In the genomic region with DNA sequence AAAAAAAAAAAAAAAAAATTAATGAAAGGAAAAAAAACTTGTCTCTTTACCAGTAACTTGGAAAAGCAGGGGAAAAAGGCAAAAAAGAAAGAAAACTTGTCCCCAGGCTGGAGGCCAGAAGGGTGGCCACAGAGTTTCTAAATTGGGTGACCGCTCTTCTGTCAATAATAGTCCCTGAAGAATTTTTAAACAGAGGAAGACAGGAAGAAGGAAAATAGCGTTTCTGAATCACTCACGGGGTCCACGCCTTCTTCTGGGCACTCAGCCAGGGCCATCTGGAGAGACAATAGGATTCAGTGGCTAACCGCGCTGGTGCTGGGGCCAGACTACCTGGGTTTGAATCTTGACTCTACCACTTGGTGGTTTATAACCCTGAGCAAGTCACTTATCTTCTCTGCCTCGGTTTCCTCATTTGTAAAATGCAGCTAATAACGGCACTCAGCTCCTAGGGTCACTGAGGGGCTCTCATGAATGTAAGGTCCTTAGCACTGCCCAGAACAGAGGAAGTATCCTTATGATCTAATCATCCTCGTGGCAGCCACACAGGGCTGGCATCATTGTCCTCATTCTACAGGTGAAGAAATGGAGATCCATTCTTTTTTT, we compare ENCODE assay signal across 1 cellular context.
TF ChIP-seq lines count a peak whose summit lies in the region.

No MANE protein-coding gene starts in this region.

TF ChIP-seq in HEK293, 187 proteins besides CTCF, POLR2A, EP300 and RAD21 (continued from another document):
- TF ChIP-seq, protein P1, sequence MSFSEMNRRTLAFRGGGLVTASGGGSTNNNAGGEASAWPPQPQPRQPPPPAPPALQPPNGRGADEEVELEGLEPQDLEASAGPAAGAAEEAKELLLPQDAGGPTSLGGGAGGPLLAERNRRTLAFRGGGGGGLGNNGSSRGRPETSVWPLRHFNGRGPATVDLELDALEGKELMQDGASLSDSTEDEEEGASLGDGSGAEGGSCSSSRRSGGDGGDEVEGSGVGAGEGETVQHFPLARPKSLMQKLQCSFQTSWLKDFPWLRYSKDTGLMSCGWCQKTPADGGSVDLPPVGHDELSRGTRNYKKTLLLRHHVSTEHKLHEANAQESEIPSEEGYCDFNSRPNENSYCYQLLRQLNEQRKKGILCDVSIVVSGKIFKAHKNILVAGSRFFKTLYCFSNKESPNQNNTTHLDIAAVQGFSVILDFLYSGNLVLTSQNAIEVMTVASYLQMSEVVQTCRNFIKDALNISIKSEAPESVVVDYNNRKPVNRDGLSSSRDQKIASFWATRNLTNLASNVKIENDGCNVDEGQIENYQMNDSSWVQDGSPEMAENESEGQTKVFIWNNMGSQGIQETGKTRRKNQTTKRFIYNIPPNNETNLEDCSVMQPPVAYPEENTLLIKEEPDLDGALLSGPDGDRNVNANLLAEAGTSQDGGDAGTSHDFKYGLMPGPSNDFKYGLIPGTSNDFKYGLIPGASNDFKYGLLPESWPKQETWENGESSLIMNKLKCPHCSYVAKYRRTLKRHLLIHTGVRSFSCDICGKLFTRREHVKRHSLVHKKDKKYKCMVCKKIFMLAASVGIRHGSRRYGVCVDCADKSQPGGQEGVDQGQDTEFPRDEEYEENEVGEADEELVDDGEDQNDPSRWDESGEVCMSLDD (tag by site-specific recombination; IDR thresholded peaks at IDR 0.05) = no peak
- TF ChIP-seq ZNF660 (tag by site-specific recombination; IDR thresholded peaks at IDR 0.05) = no peak
- peak; percentile 26; the same call in 1 of the 2 replicates for TF ChIP-seq ZEB2 (tag by site-specific recombination; IDR thresholded peaks at IDR 0.05)
- TF ChIP-seq, protein P2, sequence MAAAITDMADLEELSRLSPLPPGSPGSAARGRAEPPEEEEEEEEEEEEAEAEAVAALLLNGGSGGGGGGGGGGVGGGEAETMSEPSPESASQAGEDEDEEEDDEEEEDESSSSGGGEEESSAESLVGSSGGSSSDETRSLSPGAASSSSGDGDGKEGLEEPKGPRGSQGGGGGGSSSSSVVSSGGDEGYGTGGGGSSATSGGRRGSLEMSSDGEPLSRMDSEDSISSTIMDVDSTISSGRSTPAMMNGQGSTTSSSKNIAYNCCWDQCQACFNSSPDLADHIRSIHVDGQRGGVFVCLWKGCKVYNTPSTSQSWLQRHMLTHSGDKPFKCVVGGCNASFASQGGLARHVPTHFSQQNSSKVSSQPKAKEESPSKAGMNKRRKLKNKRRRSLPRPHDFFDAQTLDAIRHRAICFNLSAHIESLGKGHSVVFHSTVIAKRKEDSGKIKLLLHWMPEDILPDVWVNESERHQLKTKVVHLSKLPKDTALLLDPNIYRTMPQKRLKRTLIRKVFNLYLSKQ (tag by site-specific recombination; IDR thresholded peaks at IDR 0.05; ENCODE audit: borderline replicate concordance) = no peak
- TF ChIP-seq, protein P3, sequence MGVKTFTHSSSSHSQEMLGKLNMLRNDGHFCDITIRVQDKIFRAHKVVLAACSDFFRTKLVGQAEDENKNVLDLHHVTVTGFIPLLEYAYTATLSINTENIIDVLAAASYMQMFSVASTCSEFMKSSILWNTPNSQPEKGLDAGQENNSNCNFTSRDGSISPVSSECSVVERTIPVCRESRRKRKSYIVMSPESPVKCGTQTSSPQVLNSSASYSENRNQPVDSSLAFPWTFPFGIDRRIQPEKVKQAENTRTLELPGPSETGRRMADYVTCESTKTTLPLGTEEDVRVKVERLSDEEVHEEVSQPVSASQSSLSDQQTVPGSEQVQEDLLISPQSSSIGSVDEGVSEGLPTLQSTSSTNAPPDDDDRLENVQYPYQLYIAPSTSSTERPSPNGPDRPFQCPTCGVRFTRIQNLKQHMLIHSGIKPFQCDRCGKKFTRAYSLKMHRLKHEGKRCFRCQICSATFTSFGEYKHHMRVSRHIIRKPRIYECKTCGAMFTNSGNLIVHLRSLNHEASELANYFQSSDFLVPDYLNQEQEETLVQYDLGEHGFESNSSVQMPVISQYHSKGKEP (tag by site-specific recombination; IDR thresholded peaks at IDR 0.05) = no peak
- no peak for TF ChIP-seq ZNF624 (tag by site-specific recombination; IDR thresholded peaks at IDR 0.05)
- no peak for TF ChIP-seq ZNF600 (tag by site-specific recombination; IDR thresholded peaks at IDR 0.05)
- peak; percentile 60 for TF ChIP-seq OSR2 (tag by site-specific recombination; IDR thresholded peaks at IDR 0.05)
- TF ChIP-seq ZNF837 (tag by site-specific recombination; IDR thresholded peaks at IDR 0.05) = no peak
- TF ChIP-seq, protein P4, sequence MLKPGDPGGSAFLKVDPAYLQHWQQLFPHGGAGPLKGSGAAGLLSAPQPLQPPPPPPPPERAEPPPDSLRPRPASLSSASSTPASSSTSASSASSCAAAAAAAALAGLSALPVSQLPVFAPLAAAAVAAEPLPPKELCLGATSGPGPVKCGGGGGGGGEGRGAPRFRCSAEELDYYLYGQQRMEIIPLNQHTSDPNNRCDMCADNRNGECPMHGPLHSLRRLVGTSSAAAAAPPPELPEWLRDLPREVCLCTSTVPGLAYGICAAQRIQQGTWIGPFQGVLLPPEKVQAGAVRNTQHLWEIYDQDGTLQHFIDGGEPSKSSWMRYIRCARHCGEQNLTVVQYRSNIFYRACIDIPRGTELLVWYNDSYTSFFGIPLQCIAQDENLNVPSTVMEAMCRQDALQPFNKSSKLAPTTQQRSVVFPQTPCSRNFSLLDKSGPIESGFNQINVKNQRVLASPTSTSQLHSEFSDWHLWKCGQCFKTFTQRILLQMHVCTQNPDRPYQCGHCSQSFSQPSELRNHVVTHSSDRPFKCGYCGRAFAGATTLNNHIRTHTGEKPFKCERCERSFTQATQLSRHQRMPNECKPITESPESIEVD (tag by site-specific recombination; IDR thresholded peaks at IDR 0.05) = peak; percentile 65; the same call in 1 of the 2 replicates
- TF ChIP-seq ZBTB21 (tag by site-specific recombination; IDR thresholded peaks at IDR 0.05) = no peak
- TF ChIP-seq, protein P5, sequence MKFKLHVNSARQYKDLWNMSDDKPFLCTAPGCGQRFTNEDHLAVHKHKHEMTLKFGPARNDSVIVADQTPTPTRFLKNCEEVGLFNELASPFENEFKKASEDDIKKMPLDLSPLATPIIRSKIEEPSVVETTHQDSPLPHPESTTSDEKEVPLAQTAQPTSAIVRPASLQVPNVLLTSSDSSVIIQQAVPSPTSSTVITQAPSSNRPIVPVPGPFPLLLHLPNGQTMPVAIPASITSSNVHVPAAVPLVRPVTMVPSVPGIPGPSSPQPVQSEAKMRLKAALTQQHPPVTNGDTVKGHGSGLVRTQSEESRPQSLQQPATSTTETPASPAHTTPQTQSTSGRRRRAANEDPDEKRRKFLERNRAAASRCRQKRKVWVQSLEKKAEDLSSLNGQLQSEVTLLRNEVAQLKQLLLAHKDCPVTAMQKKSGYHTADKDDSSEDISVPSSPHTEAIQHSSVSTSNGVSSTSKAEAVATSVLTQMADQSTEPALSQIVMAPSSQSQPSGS (tag by site-specific recombination; IDR thresholded peaks at IDR 0.05; ENCODE audit: low read depth) = no peak
- TF ChIP-seq ZNF548 (tag by site-specific recombination; IDR thresholded peaks at IDR 0.05) = no peak
- no peak for TF ChIP-seq ZNF571 (tag by site-specific recombination; IDR thresholded peaks at IDR 0.05)
- TF ChIP-seq, protein P6, sequence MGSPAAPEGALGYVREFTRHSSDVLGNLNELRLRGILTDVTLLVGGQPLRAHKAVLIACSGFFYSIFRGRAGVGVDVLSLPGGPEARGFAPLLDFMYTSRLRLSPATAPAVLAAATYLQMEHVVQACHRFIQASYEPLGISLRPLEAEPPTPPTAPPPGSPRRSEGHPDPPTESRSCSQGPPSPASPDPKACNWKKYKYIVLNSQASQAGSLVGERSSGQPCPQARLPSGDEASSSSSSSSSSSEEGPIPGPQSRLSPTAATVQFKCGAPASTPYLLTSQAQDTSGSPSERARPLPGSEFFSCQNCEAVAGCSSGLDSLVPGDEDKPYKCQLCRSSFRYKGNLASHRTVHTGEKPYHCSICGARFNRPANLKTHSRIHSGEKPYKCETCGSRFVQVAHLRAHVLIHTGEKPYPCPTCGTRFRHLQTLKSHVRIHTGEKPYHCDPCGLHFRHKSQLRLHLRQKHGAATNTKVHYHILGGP (tag by site-specific recombination; IDR thresholded peaks at IDR 0.05) = no peak
- no peak for TF ChIP-seq ZNF248 (tag by site-specific recombination; IDR thresholded peaks at IDR 0.05)
- no peak for TF ChIP-seq ZNF792 (tag by site-specific recombination; IDR thresholded peaks at IDR 0.05)
- peak; percentile 78 for TF ChIP-seq KLF9 (tag by site-specific recombination; IDR thresholded peaks at IDR 0.05; ENCODE audit: low read depth)
- TF ChIP-seq, protein P7, sequence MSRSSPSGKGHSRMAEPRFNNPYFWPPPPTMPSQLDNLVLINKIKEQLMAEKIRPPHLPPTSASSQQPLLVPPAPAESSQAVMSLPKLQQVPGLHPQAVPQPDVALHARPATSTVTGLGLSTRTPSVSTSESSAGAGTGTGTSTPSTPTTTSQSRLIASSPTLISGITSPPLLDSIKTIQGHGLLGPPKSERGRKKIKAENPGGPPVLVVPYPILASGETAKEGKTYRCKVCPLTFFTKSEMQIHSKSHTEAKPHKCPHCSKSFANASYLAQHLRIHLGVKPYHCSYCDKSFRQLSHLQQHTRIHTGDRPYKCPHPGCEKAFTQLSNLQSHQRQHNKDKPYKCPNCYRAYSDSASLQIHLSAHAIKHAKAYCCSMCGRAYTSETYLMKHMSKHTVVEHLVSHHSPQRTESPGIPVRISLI (tag by site-specific recombination; IDR thresholded peaks at IDR 0.05) = peak; percentile 92
- TF ChIP-seq SCRT2 (tag by site-specific recombination; IDR thresholded peaks at IDR 0.05) = peak; percentile 53; the same call in 1 of the 2 replicates
- no peak for TF ChIP-seq ZNF169 (tag by site-specific recombination; IDR thresholded peaks at IDR 0.05)
- TF ChIP-seq, protein P8, sequence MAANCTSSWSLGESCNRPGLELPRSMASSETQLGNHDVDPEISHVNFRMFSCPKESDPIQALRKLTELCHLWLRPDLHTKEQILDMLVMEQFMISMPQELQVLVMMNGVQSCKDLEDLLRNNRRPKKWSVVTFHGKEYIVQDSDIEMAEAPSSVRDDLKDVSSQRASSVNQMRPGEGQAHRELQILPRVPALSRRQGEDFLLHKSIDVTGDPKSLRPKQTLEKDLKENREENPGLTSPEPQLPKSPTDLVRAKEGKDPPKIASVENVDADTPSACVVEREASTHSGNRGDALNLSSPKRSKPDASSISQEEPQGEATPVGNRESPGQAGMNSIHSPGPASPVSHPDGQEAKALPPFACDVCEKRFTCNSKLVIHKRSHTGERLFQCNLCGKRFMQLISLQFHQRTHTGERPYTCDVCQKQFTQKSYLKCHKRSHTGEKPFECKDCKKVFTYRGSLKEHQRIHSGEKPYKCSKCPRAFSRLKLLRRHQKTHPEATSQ (tag by site-specific recombination; IDR thresholded peaks at IDR 0.05) = no peak
- no peak for TF ChIP-seq REPIN1 (tag by site-specific recombination; IDR thresholded peaks at IDR 0.05; ENCODE audit: low read depth)
- TF ChIP-seq, protein P9, sequence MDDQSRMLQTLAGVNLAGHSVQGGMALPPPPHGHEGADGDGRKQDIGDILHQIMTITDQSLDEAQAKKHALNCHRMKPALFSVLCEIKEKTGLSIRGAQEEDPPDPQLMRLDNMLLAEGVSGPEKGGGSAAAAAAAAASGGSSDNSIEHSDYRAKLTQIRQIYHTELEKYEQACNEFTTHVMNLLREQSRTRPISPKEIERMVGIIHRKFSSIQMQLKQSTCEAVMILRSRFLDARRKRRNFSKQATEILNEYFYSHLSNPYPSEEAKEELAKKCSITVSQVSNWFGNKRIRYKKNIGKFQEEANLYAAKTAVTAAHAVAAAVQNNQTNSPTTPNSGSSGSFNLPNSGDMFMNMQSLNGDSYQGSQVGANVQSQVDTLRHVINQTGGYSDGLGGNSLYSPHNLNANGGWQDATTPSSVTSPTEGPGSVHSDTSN (CRISPR knock-in tag; IDR thresholded peaks at IDR 0.05) = no peak
- peak; percentile 68 for TF ChIP-seq ZBTB8A (tag by site-specific recombination; IDR thresholded peaks at IDR 0.05)
- TF ChIP-seq ZNF530 (tag by site-specific recombination; IDR thresholded peaks at IDR 0.05; ENCODE audit: low read depth) = no peak
- 0 out of 2 replicates have a peak, but pooled peaks have one; percentile 22 for TF ChIP-seq KLF10 (tag by site-specific recombination; IDR thresholded peaks at IDR 0.05)
